Comparison of ENCODE assay signal across 11 cellular contexts in genomic region chr10:90779573-90779972, GRCh38.
DNase-seq lines count a peak whose midpoint lies in the region; ATAC-seq, FAIRE-seq and TF ChIP-seq lines count a peak whose summit lies in the region.
"Had no signal": no experiment of that assay in that cellular context is flagged by ENCODE, and none has a peak within 500 bp of the region (broad histone marks: within the 10 kb centered on the region; RNA-seq: fewer than 3 reads in every experiment).

No MANE protein-coding gene starts in this region.

- H3F3A ChIP-seq in Loucy (ENCODE audit: low read depth): no peaks in the 10 kb centered on the region

- H3K4me3 ChIP-seq in GM12865 (ENCODE audit: low read depth, low read length): no peak overlapping the region
- H3K4me3 ChIP-seq in Loucy (ENCODE audit: low read length, poor library complexity, severe bottlenecking): no peak overlapping the region
- H3K4me3 ChIP-seq in bronchial epithelial cell (ENCODE audit: low read depth, low read length): no peak overlapping the region

- no peak overlapping the region for H3K4me2 ChIP-seq in Loucy (ENCODE audit: low read depth, low read length, poor library complexity, severe bottlenecking)

- H3K27me3 ChIP-seq in Loucy (ENCODE audit: insufficient read depth, low read length, poor library complexity, severe bottlenecking) (no peaks in the 10 kb centered on the region), bronchial epithelial cell (ENCODE audit: control insufficient read depth, insufficient read depth, low read length) (no peaks in the 10 kb centered on the region)

- no peaks in the 10 kb centered on the region for H3K9me2 ChIP-seq in Loucy (replicated peaks; ENCODE audit: low read depth, low read length)

- no peaks in the 10 kb centered on the region for H4K20me1 ChIP-seq in Loucy (ENCODE audit: insufficient read depth, low read length, poor library complexity, severe bottlenecking)

- H3K36me3 ChIP-seq in Loucy (ENCODE audit: insufficient read depth, low read length) (no peaks in the 10 kb centered on the region), bronchial epithelial cell (ENCODE audit: control insufficient read depth, insufficient read depth, low read length) (no peaks in the 10 kb centered on the region)

- peak; percentile 22 for DNase-seq in GM12865 (ENCODE audit: low read depth)
- peak; percentile 46 for DNase-seq in bronchial epithelial cell (ENCODE audit: low read depth)
- DNase-seq in myocyte (ENCODE audit: low read depth): peak; percentile 28
- no peak for DNase-seq in amygdala (lab: John Stamatoyannopoulos, UW)
- DNase-seq in NCI-H1092 (lab: John Stamatoyannopoulos, UW): no peak
- DNase-seq: activated naive CD4-positive, alpha-beta T cell treated with anti-CD3 and anti-CD28 coated beads for 36 hours; naive B cell; NCI-H446 treated with DMSO at 0.1 percent for 48 hours had no signal

- H2AFZ ChIP-seq in Loucy (ENCODE audit: low read length): no peak overlapping the region

- no peaks in the 10 kb centered on the region for H3K79me2 ChIP-seq in Loucy (ENCODE audit: insufficient read depth, low read length)

- ATAC-seq in GM18907 (IDR thresholded peaks at IDR 0.05; ENCODE audit: unreplicated experiment): no peak
- no peak for ATAC-seq in GM21390 (IDR thresholded peaks at IDR 0.05; ENCODE audit: unreplicated experiment)

- no peaks in the 10 kb centered on the region for H3K4me1 ChIP-seq in Loucy (ENCODE audit: insufficient read depth, low read length, poor library complexity, severe bottlenecking)

- TF ChIP-seq CTCF in GM12865 (IDR thresholded peaks at IDR 0.05; ENCODE audit: insufficient read depth, low read depth, low read length, missing control alignments) (peak; percentile 38), Loucy (conservative IDR thresholded peaks at IDR 0.05; ENCODE audit: low read length) (peak; percentile 43), bronchial epithelial cell (IDR thresholded peaks at IDR 0.05; ENCODE audit: insufficient read depth, low read length, severe bottlenecking) (peak; percentile 32)

- no peak for FAIRE-seq in bronchial epithelial cell (lab: Jason Lieb, UNC)

- H3K9me3 ChIP-seq in Loucy (ENCODE audit: insufficient read depth, low read depth, low read length): no peaks in the 10 kb centered on the region

- H3K9ac ChIP-seq in Loucy (ENCODE audit: low read depth, low read length, poor library complexity, severe bottlenecking): no peak overlapping the region

Comparison
In these comparisons a context has a peak if more than half of its experiments do, and no peak if none do; other contexts are left out.
1. DNase-seq: peak in GM12865 (single experiment), bronchial epithelial cell (single experiment) and myocyte (single experiment); none in amygdala (0 of 56) and NCI-H1092 (single experiment).
2. Peak in every context shown above with its lines, with median percentiles within 50 percentile points of each other: CTCF ChIP-seq.